Comparison of ENCODE assay signal across 14 cellular contexts in genomic region chr3:44444896-44445691, GRCh38.
"Had no signal": no experiment of that assay in that cellular context is flagged by ENCODE, and none has a peak within 500 bp of the region (broad histone marks: within the 10 kb centered on the region; RNA-seq: fewer than 3 reads in every experiment).

No MANE protein-coding gene starts in this region.

- H3K4me3 ChIP-seq: ascending aorta, breast epithelium, hepatocyte, psoas muscle, right lobe of liver, stomach, testis, upper lobe of right lung had no signal

- ATAC-seq: left lobe of liver, psoas muscle, right lobe of liver, T-cell, upper lobe of right lung had no signal

- H3K4me3 Mint-ChIP-seq: naive B cell, T-cell had no signal

- H3K27me3 Mint-ChIP-seq: naive B cell, T-cell had no signal

- H3K27me3 ChIP-seq: ascending aorta, breast epithelium, hepatocyte, right lobe of liver, stomach, testis, upper lobe of right lung had no signal

- H3K9ac ChIP-seq: SK-N-SH had no signal

- DNase-seq: activated CD4-positive, CD25-positive, alpha-beta regulatory T cell treated with anti-CD3 and anti-CD28 coated beads, Interleukin-2, amount 50 U/mL, for 72 hours; naive B cell; occipital lobe; psoas muscle; right lobe of liver; SK-N-SH; stomach; T-cell; testis; upper lobe of right lung had no signal

- H3K27ac ChIP-seq: ascending aorta, breast epithelium, hepatocyte, psoas muscle, right lobe of liver, stomach, testis, upper lobe of right lung had no signal

- H3K9me3 ChIP-seq: breast epithelium, psoas muscle, right lobe of liver, testis, upper lobe of right lung had no signal

- H3K4me1 ChIP-seq: breast epithelium had no signal
